ENCODE assay signal across 18 cellular contexts in the genomic region with DNA sequence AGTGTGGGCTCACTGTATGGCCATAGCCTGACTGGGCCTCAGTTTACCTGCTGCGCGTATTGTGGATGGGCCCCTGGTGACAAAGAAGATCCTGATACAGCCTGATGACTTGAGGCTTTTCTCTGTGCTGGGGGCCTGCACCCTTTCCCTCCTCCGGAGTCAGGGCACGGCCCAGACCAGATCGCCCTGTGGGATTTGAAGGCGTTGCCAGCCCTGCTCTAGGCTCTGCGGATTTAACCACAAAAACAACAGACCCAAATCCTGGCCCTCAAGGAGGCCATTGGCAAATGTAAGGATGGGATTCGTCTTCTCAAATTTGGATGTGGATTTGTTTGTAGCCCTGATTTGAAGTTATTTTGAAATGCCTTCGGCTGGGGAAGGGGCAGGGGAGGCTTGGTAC.
"Had no signal": no experiment of that assay in that cellular context is flagged by ENCODE, and none has a peak within 500 bp of the region (broad histone marks: within the 10 kb centered on the region; RNA-seq: fewer than 3 reads in every experiment).

No MANE protein-coding gene starts in this region.

- DNase-seq: activated CD4-positive, alpha-beta T cell treated with anti-CD3 and anti-CD28 coated beads, Interleukin-2, amount 50 U/mL, for 1 hour; activated CD4-positive, CD25-positive, alpha-beta regulatory T cell treated with anti-CD3 and anti-CD28 coated beads, Interleukin-2, amount 50 U/mL, for 72 hours; activated CD8-positive, alpha-beta memory T cell treated with anti-CD3 and anti-CD28 coated beads, Interleukin-2, amount 50 U/mL, for 48 hours; activated effector memory CD4-positive, alpha-beta T cell treated with anti-CD3 and anti-CD28 coated beads, Interleukin-2, amount 50 U/mL, for 16 hours; activated naive CD4-positive, alpha-beta T cell treated with anti-CD3 and anti-CD28 coated beads, Interleukin-2, amount 50 U/mL, for 16 hours; activated T-cell treated with anti-CD3 and anti-CD28 coated beads, Interleukin-2, amount 50 U/mL, for 72 hours; dermis blood vessel endothelial cell; effector memory CD4-positive, alpha-beta T cell; immature natural killer cell; kidney glomerular epithelial cell; mesendoderm; natural killer cell; stimulated activated CD4-positive, alpha-beta T cell treated with anti-CD3 and anti-CD28 coated beads, Interleukin-12 subunit alpha, Interleukin-12 subunit beta, amount 100 ng/mL, for 4 hours; stimulated activated CD4-positive, alpha-beta T cell treated with anti-CD3 and anti-CD28 coated beads, Interleukin-1b, Interleukin-23, amount 100 ng/mL, for 48 hours; stimulated activated CD8-positive, alpha-beta memory T cell treated with anti-CD3 and anti-CD28 coated beads, Interleukin-4, amount 100 ng/mL, for 48 hours; stimulated activated naive CD4-positive, alpha-beta T cell had no signal

- H3K27ac ChIP-seq: esophagus muscularis mucosa, gastroesophageal sphincter had no signal

- H3K4me3 ChIP-seq: esophagus muscularis mucosa, gastroesophageal sphincter had no signal

- H3K9me3 ChIP-seq: esophagus muscularis mucosa, gastroesophageal sphincter had no signal

- ATAC-seq: activated T-cell treated with anti-CD3 and anti-CD28 coated beads, Interleukin-2, amount 50 U/mL, for 72 hours; gastroesophageal sphincter; natural killer cell had no signal

- H3K27me3 ChIP-seq: esophagus muscularis mucosa, gastroesophageal sphincter had no signal
